ENCODE assay signal across 8 cellular contexts in the genomic region with DNA sequence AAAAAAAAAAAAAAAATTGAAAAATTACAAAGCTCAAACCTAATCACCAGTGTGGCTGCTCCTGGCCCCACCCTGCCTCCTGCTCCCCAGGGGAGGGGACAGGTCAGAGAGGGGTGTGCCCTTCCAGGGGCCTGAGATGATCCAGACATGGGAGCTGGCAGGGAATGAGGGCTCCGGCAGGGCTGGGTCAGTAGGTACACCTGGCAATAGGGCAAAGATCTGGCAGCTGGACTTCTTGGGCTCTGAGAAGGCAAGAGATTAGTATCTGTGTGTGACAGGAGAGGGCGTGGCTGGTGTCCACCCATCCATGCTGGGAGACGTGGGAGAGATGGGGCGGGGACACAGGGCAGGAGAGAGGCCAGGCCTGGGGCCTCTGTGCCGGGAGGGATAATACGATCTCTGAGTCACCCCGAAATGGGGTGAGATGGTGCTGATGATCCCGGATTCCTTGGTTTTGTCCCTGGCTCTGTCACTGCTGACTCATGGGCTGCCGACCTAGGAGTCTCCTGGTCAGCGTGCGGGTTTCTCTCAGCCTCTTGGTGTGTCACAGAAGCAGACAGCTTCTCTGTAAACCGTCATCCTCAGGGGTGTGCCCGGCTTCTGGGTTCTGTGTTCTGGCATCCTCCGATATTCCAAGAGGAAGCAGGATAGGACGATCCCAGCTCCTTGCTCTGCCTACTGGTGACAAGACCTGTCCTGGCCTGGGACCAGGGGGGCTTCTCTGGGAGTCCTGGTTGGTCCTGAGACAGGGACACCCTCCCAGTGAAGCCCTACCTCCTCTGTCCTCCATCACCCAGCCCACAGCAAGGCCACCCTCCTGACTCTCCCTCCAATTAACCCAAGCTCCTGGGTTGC. TPM values are rescaled to one million over a fixed set of nuclear protein-coding genes. Genes with fewer than 3 reads are reported as not detected.
DNase-seq lines count a peak whose midpoint lies in the region; ATAC-seq lines count a peak whose summit lies in the region.

No MANE protein-coding gene starts in this region.

- DNase-seq in ACHN (peak; percentile 99), HT-29 (ENCODE audit: low spot score) (peak; percentile 96), adipocyte (ENCODE audit: low read depth) (peak; percentile 90), left colon (peak; percentile 89 to 96), germinal center (ENCODE audit: low spot score) (no peak)
- DNase-seq in stimulated activated naive CD4-positive, alpha-beta T cell (lab: John Stamatoyannopoulos, UW), result no peak

- H3K4me3 ChIP-seq in adipocyte (ENCODE audit: low read length), result peak overlapping the region; percentile 56

- ATAC-seq in left colon (peak; percentile 83), HG02840 (IDR thresholded peaks at IDR 0.05; ENCODE audit: low FRiP score, unreplicated experiment) (no peak), GM19351 (IDR thresholded peaks at IDR 0.05; ENCODE audit: unreplicated experiment) (no peak)

- intact Hi-C loops in left colon (cut with DNase I, micrococcal nuclease), result no loop called here

- in situ Hi-C loops in ACHN (cut with HindIII; ENCODE audit: low pct_ligation_motif_present, low pct_unique_long_range_greater_than_20kb, low sequenced_read_pairs), result no loop called here

- H3K36me3 ChIP-seq in adipocyte (ENCODE audit: control insufficient read depth, insufficient read depth, low read length, severe bottlenecking), result no peaks in the 10 kb centered on the region

- H3K9ac ChIP-seq in adipocyte (ENCODE audit: low read length), result peak overlapping the region; percentile 70

- no peaks in the 10 kb centered on the region for H3K9me3 ChIP-seq in adipocyte (ENCODE audit: control insufficient read depth, low read length)

- H3K27me3 ChIP-seq in adipocyte (replicated peaks; ENCODE audit: control insufficient read depth, insufficient read depth, low read length), result no peaks in the 10 kb centered on the region

- H3K4me1 ChIP-seq in adipocyte (ENCODE audit: control insufficient read depth, insufficient read depth, low read length), result peaks cover 12% of the 10 kb centered on the region

RNA-seq across cellular contexts. Expression of a gene that starts 8.2 kb away (rescaled TPM):
- total RNA-seq in HT-29 (2014; rRNA removed; shearing (Covaris generic)), result 1,331 and 1,483 TPM in 2 replicates
- total RNA-seq in left colon, result 1,000 to 10,000 TPM; 1,078 to 1,246 TPM

RNA-seq across cellular contexts. Expression of a gene that starts 19.8 kb away (rescaled TPM):
- total RNA-seq in HT-29 (2014; rRNA removed; shearing (Covaris generic)), result 7.3 and 9.8 TPM in 2 replicates
- 1 to 10 TPM; 3.7 to 3.8 TPM for total RNA-seq in left colon

RNA-seq across cellular contexts. Expression of a gene that starts 38.4 kb away (rescaled TPM):
- total RNA-seq in HT-29 (2014; rRNA removed; shearing (Covaris generic)), result not detected in 2 replicates
- total RNA-seq in left colon, result not detected

RNA-seq across cellular contexts. Expression of a gene that starts 52.5 kb away (rescaled TPM):
- total RNA-seq in HT-29 (2014; rRNA removed; shearing (Covaris generic)), result 413 and 446 TPM in 2 replicates
- total RNA-seq in left colon, result 100 to 1,000 TPM; 566 to 781 TPM

Comparison
In these comparisons a context has a peak if more than half of its experiments do, and no peak if none do; other contexts are left out.
1. DNase-seq: peak in ACHN (single experiment), HT-29 (single experiment), adipocyte (single experiment) and left colon (2 of 2); none in germinal center (single experiment) and stimulated activated naive CD4-positive, alpha-beta T cell (0 of 6).